Comparison of ENCODE assay signal across 21 cellular contexts in genomic region chr9:116042321-116042720, GRCh38.
"Had no signal": no experiment of that assay in that cellular context is flagged by ENCODE, and none has a peak within 500 bp of the region (broad histone marks: within the 10 kb centered on the region; RNA-seq: fewer than 3 reads in every experiment).

No MANE protein-coding gene starts in this region.

- H3K9me3 ChIP-seq: MG63 had no signal

- H3K4me1 ChIP-seq: SJCRH30 had no signal

- H3K4me3 ChIP-seq: MG63, SJCRH30 had no signal

- H3K36me3 ChIP-seq: MG63, SJCRH30 had no signal

- ATAC-seq: SK-N-SH treated with all-trans-retinoic acid at 6 μM for 48 hours had no signal

- H3K27ac ChIP-seq: SJCRH30 had no signal

- DNase-seq: Karpas-422, KG1, MG63, NCI-H1092, NCI-H1105 treated with DMSO at 0.1 percent for 48 hours, NCI-H1417 treated with DMSO at 0.1 percent for 48 hours, NCI-H146, NCI-H1694 treated with DMSO at 0.1 percent for 48 hours, NCI-H1930, NCI-H2081, NCI-H2107, NCI-H2227 treated with DMSO at 0.1 percent for 48 hours, NCI-H446, NCI-H510A, NCI-H524 treated with DMSO at 0.1 percent for 48 hours, NCI-H69, NCI-H774, RPMI8226, SHP77 treated with DMSO at 0.1 percent for 48 hours, SJCRH30 had no signal

- H3K27me3 ChIP-seq: MG63, SJCRH30 had no signal
